In genomic region chr1:40059292-40059959, GRCh38 we compare ENCODE assay signal across 8 cellular contexts. TPM values are rescaled to one million over a fixed set of nuclear protein-coding genes. Genes with fewer than 3 reads are reported as not detected.
A peak's percentile ranks its signal among the peaks of the same experiment; 100 is the strongest.
DNase-seq lines count a peak whose midpoint lies in the region; ATAC-seq and TF ChIP-seq lines count a peak whose summit lies in the region.

No MANE protein-coding gene starts in this region.

- TF ChIP-seq CTCF in LNCaP clone FGC (IDR thresholded peaks at IDR 0.05; ENCODE audit: control insufficient read depth, extremely low read depth, insufficient read depth) (no peak), transverse colon (IDR thresholded peaks at IDR 0.05) (no peak)

- ATAC-seq in GM19035 (IDR thresholded peaks at IDR 0.05; ENCODE audit: unreplicated experiment) (peak; percentile 49), GM18511 (IDR thresholded peaks at IDR 0.05; ENCODE audit: unreplicated experiment) (no peak), GM18873 (IDR thresholded peaks at IDR 0.05; ENCODE audit: low FRiP score, unreplicated experiment) (no peak)
- ATAC-seq in activated naive CD8-positive, alpha-beta T cell treated with anti-CD3 and anti-CD28 coated beads, Interleukin-2, amount 10 ng/mL, durations not matched to agents 7 days and 5 days (ENCODE audit: low read depth): peak; percentile 64

- H3K9me3 ChIP-seq in iPS-20b (ENCODE audit: insufficient read depth, low read depth, low read length): no peaks in the 10 kb centered on the region
- no peaks in the 10 kb centered on the region for H3K9me3 ChIP-seq in transverse colon

- H3K9ac ChIP-seq in iPS-20b (ENCODE audit: low read depth, low read length): peak overlapping the region; percentile 49; the same call in 1 of the 2 replicates

- H3K27me3 ChIP-seq in iPS-20b (ENCODE audit: insufficient read depth, low read length) (no peaks in the 10 kb centered on the region), transverse colon (no peaks in the 10 kb centered on the region)

- no peaks in the 10 kb centered on the region for H3K27me3 Mint-ChIP-seq in activated naive CD8-positive, alpha-beta T cell treated with anti-CD3 and anti-CD28 coated beads, Interleukin-2, amount 10 ng/mL, durations not matched to agents 7 days and 5 days

- TF ChIP-seq POLR2A in transverse colon (IDR thresholded peaks at IDR 0.05): no peak

- H3K27ac Mint-ChIP-seq in activated naive CD8-positive, alpha-beta T cell treated with anti-CD3 and anti-CD28 coated beads, Interleukin-2, amount 10 ng/mL, durations not matched to agents 7 days and 5 days: peak overlapping the region; percentile 84

- H3K4me1 ChIP-seq in iPS-20b (ENCODE audit: insufficient read depth, low read length) (peaks cover 18% of the 10 kb centered on the region), transverse colon (peaks cover 26 to 84% (median 46%) of the 10 kb centered on the region in 4 donors)

- H3K27ac ChIP-seq in iPS-20b (ENCODE audit: low read length) (peak overlapping the region; percentile 27), transverse colon (peak overlapping the region; percentile 78 to 80 (median 80))

- no peaks in the 10 kb centered on the region for H3K9me3 Mint-ChIP-seq in activated naive CD8-positive, alpha-beta T cell treated with anti-CD3 and anti-CD28 coated beads, Interleukin-2, amount 10 ng/mL, durations not matched to agents 7 days and 5 days

- H3K36me3 ChIP-seq in iPS-20b (ENCODE audit: insufficient read depth, low read depth, low read length): peaks cover 60% of the 10 kb centered on the region
- H3K36me3 ChIP-seq in transverse colon: peaks cover 0 to 40% (median 19%) of the 10 kb centered on the region in 4 donors

- intact Hi-C loops in transverse colon (cut with DNase I; ENCODE audit: low total_unique reads): no loop called here

- H3K4me3 ChIP-seq in LNCaP clone FGC (ENCODE audit: low read depth, low read length) (no peak overlapping the region), iPS-20b (ENCODE audit: low read length) (peak overlapping the region; percentile 45), transverse colon (peak overlapping the region in 1 of 4 donors; percentile 5)

- DNase-seq in LNCaP clone FGC (ENCODE audit: low read depth) (peak; percentile 26), transverse colon (peak; percentile 33), amygdala (lab: John Stamatoyannopoulos, UW) (no peak)
- DNase-seq in activated naive CD8-positive, alpha-beta T cell treated with anti-CD3 and anti-CD28 coated beads, Interleukin-2, amount 10 ng/mL, durations not matched to agents 7 days and 5 days: no peak

- TF ChIP-seq EP300 in transverse colon (IDR thresholded peaks at IDR 0.05; ENCODE audit: low read depth): no peak

- H3K4me1 Mint-ChIP-seq in activated naive CD8-positive, alpha-beta T cell treated with anti-CD3 and anti-CD28 coated beads, Interleukin-2, amount 10 ng/mL, durations not matched to agents 7 days and 5 days: peaks cover 77% of the 10 kb centered on the region

- peak overlapping the region; percentile 73 for H3K4me3 Mint-ChIP-seq in activated naive CD8-positive, alpha-beta T cell treated with anti-CD3 and anti-CD28 coated beads, Interleukin-2, amount 10 ng/mL, durations not matched to agents 7 days and 5 days

- H3K36me3 Mint-ChIP-seq in activated naive CD8-positive, alpha-beta T cell treated with anti-CD3 and anti-CD28 coated beads, Interleukin-2, amount 10 ng/mL, durations not matched to agents 7 days and 5 days: peaks cover 69% of the 10 kb centered on the region

- POLR2A ChIA-PET in activated naive CD8-positive, alpha-beta T cell treated with anti-CD3 and anti-CD28 coated beads, Interleukin-2, amount 10 ng/mL, durations not matched to agents 7 days and 5 days (lab: Charles Lee): interaction anchor here (1.0 to 7.4 kb wide), 3 partner anchors 10 to 18 kb away, joined by 3 to 53 read pairs (median 25); partner anchors contain the start of gene CAP1

- in situ Hi-C loops in transverse colon (cut with MboI; ENCODE audit: low pct_ligation_motif_present in 1 of 4, low pct_unique_long_range_greater_than_20kb in 1 of 4, low sequenced_read_pairs in 3 of 4): no loop called here

- 25 to 30% methylated on average over 4 of the region's 4 CpGs for WGBS in transverse colon (ENCODE audit: low coverage in 1 of 2), 2 donors

RNA-seq across cellular contexts. Expression of gene CAP1, which starts 18.9 kb away (rescaled TPM):
- total RNA-seq in activated naive CD8-positive, alpha-beta T cell treated with anti-CD3 and anti-CD28 coated beads, Interleukin-2, amount 10 ng/mL, durations not matched to agents 7 days and 5 days: 100 to 1,000 TPM; 579 to 614 TPM
- 100 to 1,000 TPM in 3 of 4 donors, 10 to 100 TPM in 1; 81.0 to 290 (median 238) TPM for total RNA-seq in transverse colon

RNA-seq across cellular contexts. Expression of gene PPT1, which starts 37.6 kb away (rescaled TPM):
- 10 to 100 TPM; 71.3 to 74.6 TPM for total RNA-seq in activated naive CD8-positive, alpha-beta T cell treated with anti-CD3 and anti-CD28 coated beads, Interleukin-2, amount 10 ng/mL, durations not matched to agents 7 days and 5 days
- 10 to 100 TPM in 3 of 4 donors, 1 to 10 TPM in 1; 6.4 to 28.9 (median 18.0) TPM for total RNA-seq in transverse colon

Comparison
In these comparisons a context has a peak if more than half of its experiments do, and no peak if none do; other contexts are left out.
1. ATAC-seq: peak in GM19035 (single experiment) and activated naive CD8-positive, alpha-beta T cell treated with anti-CD3 and anti-CD28 coated beads, Interleukin-2, amount 10 ng/mL, durations not matched to agents 7 days and 5 days (single experiment); none in GM18511 (single experiment) and GM18873 (single experiment).
2. DNase-seq: peak in LNCaP clone FGC (single experiment) and transverse colon (single experiment); none in activated naive CD8-positive, alpha-beta T cell treated with anti-CD3 and anti-CD28 coated beads, Interleukin-2, amount 10 ng/mL, durations not matched to agents 7 days and 5 days (single experiment) and amygdala (0 of 56).